36 cellular contexts compared by ENCODE assay signal in the genomic region with DNA sequence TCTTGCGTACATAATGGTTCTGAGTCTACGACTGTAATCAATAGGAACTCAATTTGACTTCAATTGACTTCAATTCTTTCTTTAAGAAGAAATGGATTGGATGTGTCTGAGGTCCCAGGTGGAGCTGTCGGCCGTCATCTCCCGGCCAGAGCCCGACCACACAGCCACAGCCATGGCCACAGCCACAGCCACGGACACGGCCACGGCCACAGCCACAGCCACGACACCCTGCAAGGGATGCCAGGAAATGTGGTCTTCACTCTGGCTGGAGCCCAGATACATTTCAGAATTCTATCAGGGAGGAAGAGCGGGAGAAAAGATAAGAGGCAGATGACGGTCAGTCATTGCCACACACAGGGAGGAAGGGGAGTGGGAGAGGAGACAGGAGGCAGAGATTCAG. TPM values are rescaled to one million over a fixed set of nuclear protein-coding genes. Genes with fewer than 3 reads are reported as not detected.
"Had no signal": no experiment of that assay in that cellular context is flagged by ENCODE, and none has a peak within 500 bp of the region (broad histone marks: within the 10 kb centered on the region; RNA-seq: fewer than 3 reads in every experiment).

No MANE protein-coding gene starts in this region.

- H3K27ac Mint-ChIP-seq: activated CD4-positive, alpha-beta memory T cell treated with anti-CD3 and anti-CD28 coated beads, Interleukin-2, amount 10 ng/mL, durations not matched to agents 7 days and 5 days; activated CD4-positive, alpha-beta T cell treated with anti-CD3 and anti-CD28 coated beads, Interleukin-2, amount 10 ng/mL, durations not matched to agents 7 days and 5 days; activated naive CD8-positive, alpha-beta T cell treated with anti-CD3 and anti-CD28 coated beads for 36 hours; activated naive CD8-positive, alpha-beta T cell treated with anti-CD3 and anti-CD28 coated beads, Interleukin-2, amount 50 U/mL, for 24 hours; activated T-cell treated with anti-CD3 and anti-CD28 coated beads, Interleukin-2, amount 50 U/mL, for 24 hours; activated T-cell treated with anti-CD3 and anti-CD28 coated beads, Interleukin-2, amount 50 U/mL, for 72 hours; dendritic cell treated with granulocyte-macrophage colony-stimulating factor and Interleukin-4, amounts not matched to agents 40 ng/mL and 50 ng/mL, for 4 days; endodermal cell; WTC11 had no signal

- H3K4me1 ChIP-seq: adrenal gland, body of pancreas, breast epithelium, esophagus squamous epithelium, gastroesophageal sphincter, heart right ventricle had no signal

- H3K4me3 Mint-ChIP-seq: activated CD4-positive, alpha-beta memory T cell treated with anti-CD3 and anti-CD28 coated beads, Interleukin-2, amount 10 ng/mL, durations not matched to agents 7 days and 5 days; activated CD4-positive, alpha-beta T cell treated with anti-CD3 and anti-CD28 coated beads, Interleukin-2, amount 10 ng/mL, durations not matched to agents 7 days and 5 days; activated naive CD8-positive, alpha-beta T cell treated with anti-CD3 and anti-CD28 coated beads for 36 hours; activated naive CD8-positive, alpha-beta T cell treated with anti-CD3 and anti-CD28 coated beads, Interleukin-2, amount 50 U/mL, for 24 hours; activated T-cell treated with anti-CD3 and anti-CD28 coated beads, Interleukin-2, amount 50 U/mL, for 24 hours; activated T-cell treated with anti-CD3 and anti-CD28 coated beads, Interleukin-2, amount 50 U/mL, for 72 hours; dendritic cell treated with granulocyte-macrophage colony-stimulating factor and Interleukin-4, amounts not matched to agents 40 ng/mL and 50 ng/mL, for 4 days; endodermal cell; WTC11 had no signal

- H3K36me3 ChIP-seq: adrenal gland, breast epithelium, cardiac muscle cell, esophagus squamous epithelium, gastroesophageal sphincter, heart right ventricle had no signal

- H3K4me3 ChIP-seq: adrenal gland, body of pancreas, breast epithelium, cardiac muscle cell, coronary artery, dorsolateral prefrontal cortex, esophagus squamous epithelium, gastroesophageal sphincter, heart right ventricle had no signal

- H3K9me3 Mint-ChIP-seq: activated CD4-positive, alpha-beta memory T cell treated with anti-CD3 and anti-CD28 coated beads, Interleukin-2, amount 10 ng/mL, durations not matched to agents 7 days and 5 days; activated CD4-positive, alpha-beta T cell treated with anti-CD3 and anti-CD28 coated beads, Interleukin-2, amount 10 ng/mL, durations not matched to agents 7 days and 5 days; activated naive CD8-positive, alpha-beta T cell treated with anti-CD3 and anti-CD28 coated beads for 36 hours; activated naive CD8-positive, alpha-beta T cell treated with anti-CD3 and anti-CD28 coated beads, Interleukin-2, amount 50 U/mL, for 24 hours; activated T-cell treated with anti-CD3 and anti-CD28 coated beads, Interleukin-2, amount 50 U/mL, for 24 hours; activated T-cell treated with anti-CD3 and anti-CD28 coated beads, Interleukin-2, amount 50 U/mL, for 72 hours; dendritic cell treated with granulocyte-macrophage colony-stimulating factor and Interleukin-4, amounts not matched to agents 40 ng/mL and 50 ng/mL, for 4 days; endodermal cell; WTC11 had no signal

- ATAC-seq: activated naive CD8-positive, alpha-beta T cell treated with anti-CD3 and anti-CD28 coated beads, Interleukin-2, amount 50 U/mL, for 24 hours; activated T-cell treated with anti-CD3 and anti-CD28 coated beads, Interleukin-2, amount 50 U/mL, for 72 hours; body of pancreas; gastroesophageal sphincter; heart right ventricle; WTC11 had no signal

- H3K27ac ChIP-seq: adrenal gland, body of pancreas, breast epithelium, cardiac muscle cell, coronary artery, esophagus squamous epithelium, gastroesophageal sphincter, heart right ventricle, VCaP had no signal

- H3K4me1 Mint-ChIP-seq: activated CD4-positive, alpha-beta memory T cell treated with anti-CD3 and anti-CD28 coated beads, Interleukin-2, amount 10 ng/mL, durations not matched to agents 7 days and 5 days; activated CD4-positive, alpha-beta T cell treated with anti-CD3 and anti-CD28 coated beads, Interleukin-2, amount 10 ng/mL, durations not matched to agents 7 days and 5 days; activated naive CD8-positive, alpha-beta T cell treated with anti-CD3 and anti-CD28 coated beads for 36 hours; activated naive CD8-positive, alpha-beta T cell treated with anti-CD3 and anti-CD28 coated beads, Interleukin-2, amount 50 U/mL, for 24 hours; endodermal cell had no signal

- H3K9me3 ChIP-seq: adrenal gland, body of pancreas, breast epithelium, gastroesophageal sphincter, heart right ventricle had no signal

- H3K27me3 Mint-ChIP-seq: activated CD4-positive, alpha-beta memory T cell treated with anti-CD3 and anti-CD28 coated beads, Interleukin-2, amount 10 ng/mL, durations not matched to agents 7 days and 5 days; activated CD4-positive, alpha-beta T cell treated with anti-CD3 and anti-CD28 coated beads, Interleukin-2, amount 10 ng/mL, durations not matched to agents 7 days and 5 days had no signal

- DNase-seq: activated CD4-positive, alpha-beta memory T cell treated with anti-CD3 and anti-CD28 coated beads, Interleukin-2, amount 10 ng/mL, durations not matched to agents 7 days and 5 days; activated CD4-positive, alpha-beta T cell treated with anti-CD3 and anti-CD28 coated beads for 1 hour; activated CD4-positive, alpha-beta T cell treated with anti-CD3 and anti-CD28 coated beads for 4 hours; activated CD4-positive, alpha-beta T cell treated with anti-CD3 and anti-CD28 coated beads, Interleukin-2, amount 10 ng/mL, durations not matched to agents 7 days and 5 days; activated CD4-positive, alpha-beta T cell treated with anti-CD3 and anti-CD28 coated beads, Interleukin-2, amount 50 U/mL, for 4 hours; activated CD8-positive, alpha-beta memory T cell treated with anti-CD3 and anti-CD28 coated beads, Interleukin-2, amount 50 U/mL, for 48 hours; activated gamma-delta T cell; activated naive CD4-positive, alpha-beta T cell; activated naive CD4-positive, alpha-beta T cell treated with anti-CD3 and anti-CD28 coated beads, Interleukin-2, amount 50 U/mL, for 16 hours; activated naive CD8-positive, alpha-beta T cell treated with anti-CD3 and anti-CD28 coated beads for 36 hours; activated naive CD8-positive, alpha-beta T cell treated with anti-CD3 and anti-CD28 coated beads, Interleukin-2, amount 50 U/mL, for 24 hours; activated T-cell treated with anti-CD3 and anti-CD28 coated beads for 4 hours; activated T-cell treated with anti-CD3 and anti-CD28 coated beads, Interleukin-2, amount 50 U/mL, for 24 hours; activated T-cell treated with anti-CD3 and anti-CD28 coated beads, Interleukin-2, amount 50 U/mL, for 72 hours; adrenal gland; amygdala; aorta; body of pancreas; central memory CD4-positive, alpha-beta T cell; dorsolateral prefrontal cortex; effector memory CD4-positive, alpha-beta T cell; endodermal cell; erythroblast; esophagus squamous epithelium; foreskin melanocyte; heart right ventricle; T-helper 2 cell had no signal

- H3K27me3 ChIP-seq: body of pancreas, cardiac muscle cell had no signal

- H3K36me3 Mint-ChIP-seq: activated naive CD8-positive, alpha-beta T cell treated with anti-CD3 and anti-CD28 coated beads for 36 hours; WTC11 had no signal

RNA-seq across cellular contexts. Expression of a gene that starts 58.9 kb away (rescaled TPM):
- total RNA-seq: activated CD4-positive, alpha-beta memory T cell treated with anti-CD3 and anti-CD28 coated beads, Interleukin-2, amount 10 ng/mL, durations not matched to agents 7 days and 5 days; activated CD4-positive, alpha-beta T cell treated with anti-CD3 and anti-CD28 coated beads, Interleukin-2, amount 10 ng/mL, durations not matched to agents 7 days and 5 days; activated naive CD8-positive, alpha-beta T cell treated with anti-CD3 and anti-CD28 coated beads for 36 hours; body of pancreas; esophagus squamous epithelium; fibroblast of villous mesenchyme; T-helper 1 cell treated with Interleukin-12 subunit alpha and Interleukin-12 subunit beta and Interleukin-4 antibody, amounts not matched to agents 30 ng/mL and 1 ng/mL, for 36 hours had no signal
- polyA plus RNA-seq: aorta had no signal
